In the genomic region with DNA sequence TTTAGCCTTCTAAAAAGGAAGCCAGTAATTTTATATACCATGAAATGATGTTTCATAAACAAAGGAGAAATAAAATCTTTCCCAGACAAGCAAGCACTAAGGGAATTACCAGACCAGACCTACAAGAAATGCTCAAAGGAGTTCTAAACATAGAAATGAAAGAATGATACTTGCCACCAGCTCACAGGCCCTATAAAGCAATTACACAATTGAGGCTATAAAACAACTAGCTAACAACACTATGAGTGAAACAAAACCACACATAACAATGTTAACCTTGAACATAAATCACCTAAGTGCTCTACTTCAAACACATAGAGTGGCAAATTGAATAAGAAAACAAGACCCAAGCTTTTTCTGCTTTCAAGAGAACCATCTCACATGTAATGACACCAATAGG, we compare ENCODE assay signal across 21 cellular contexts.
DNase-seq lines count a peak whose midpoint lies in the region; ATAC-seq, FAIRE-seq and TF ChIP-seq lines count a peak whose summit lies in the region.
"Had no signal": no experiment of that assay in that cellular context is flagged by ENCODE, and none has a peak within 500 bp of the region (broad histone marks: within the 10 kb centered on the region; RNA-seq: fewer than 3 reads in every experiment).

No MANE protein-coding gene starts in this region.

- no peak overlapping the region for H3K4me2 ChIP-seq in GM12878 (ENCODE audit: control insufficient read depth, insufficient read depth)
- H3K4me2 ChIP-seq: BLaER1 treated with 17β-estradiol and CSF1 and Interleukin-3, amounts not matched to agents 10 nM and 100 nM; GM23338 had no signal

- no peaks in the 10 kb centered on the region for H3K4me1 Mint-ChIP-seq in activated CD4-positive, alpha-beta memory T cell treated with anti-CD3 and anti-CD28 coated beads, Interleukin-2, amount 10 ng/mL, durations not matched to agents 7 days and 5 days
- H3K4me1 Mint-ChIP-seq: B cell, GM23338 had no signal

- no peaks in the 10 kb centered on the region for H3K36me3 Mint-ChIP-seq in activated CD4-positive, alpha-beta memory T cell treated with anti-CD3 and anti-CD28 coated beads, Interleukin-2, amount 10 ng/mL, durations not matched to agents 7 days and 5 days (ENCODE audit: low read depth)
- H3K36me3 Mint-ChIP-seq: CD8-positive, alpha-beta T cell had no signal

- H3K9me3 Mint-ChIP-seq in activated CD4-positive, alpha-beta memory T cell treated with anti-CD3 and anti-CD28 coated beads, Interleukin-2, amount 10 ng/mL, durations not matched to agents 7 days and 5 days, result peaks cover 4% of the 10 kb centered on the region

- in situ Hi-C loops in GM12878 (cut with MboI), result no loop called here

- intact Hi-C loops in GM12878 (cut with micrococcal nuclease; ENCODE audit: unreplicated experiment) (no loop called here), pancreas (cut with DNase I) (no loop called here)

- no peak overlapping the region for H3K27ac Mint-ChIP-seq in activated CD4-positive, alpha-beta memory T cell treated with anti-CD3 and anti-CD28 coated beads, Interleukin-2, amount 10 ng/mL, durations not matched to agents 7 days and 5 days
- H3K27ac Mint-ChIP-seq: B cell; CD8-positive, alpha-beta T cell; GM23338 had no signal

- H3K27me3 ChIP-seq in GM12878 (replicated peaks in 1 of 2; ENCODE audit: control insufficient read depth in 2 of 2, insufficient read depth in 2 of 2, low read length in 1 of 2) (no peaks in the 10 kb centered on the region), pancreas (no peaks in the 10 kb centered on the region), right atrium auricular region (no peaks in the 10 kb centered on the region)
- H3K27me3 ChIP-seq: BLaER1 treated with 17β-estradiol and CSF1 and Interleukin-3, amounts not matched to agents 10 nM and 100 nM had no signal

- BruUV-seq in GM12878 (replicated peaks; lab: Mats Ljungman, UMichigan), result no TSS peak

- no peaks in the 10 kb centered on the region for H4K20me1 ChIP-seq in GM12878 (ENCODE audit: control insufficient read depth, insufficient read depth)
- H4K20me1 ChIP-seq: BLaER1 treated with 17β-estradiol and CSF1 and Interleukin-3, amounts not matched to agents 10 nM and 100 nM had no signal

- RAD21 ChIA-PET in GM12878 (lab: Charles Lee; ENCODE audit: unreplicated experiment), result no interaction called here

- CTCF ChIA-PET in GM12878 (lab: Yijun Ruan, JAX), result interaction anchor here (1.0 to 1.2 kb wide), 2 partner anchors 14 to 159 kb away, joined by 3 read pairs; no protein-coding TSS in a partner anchor
- CTCF ChIA-PET in activated CD4-positive, alpha-beta memory T cell treated with anti-CD3 and anti-CD28 coated beads, Interleukin-2, amount 10 ng/mL, durations not matched to agents 7 days and 5 days (lab: Charles Lee), result no interaction called here

- SMC1A ChIA-PET in GM12878 (lab: Charles Lee; ENCODE audit: uncharacterized antibody, unreplicated experiment), result no interaction called here

- H3K9me3 ChIP-seq in GM12878 (replicated peaks; ENCODE audit: control insufficient read depth, insufficient read depth, low read length), result no peaks in the 10 kb centered on the region; the same call in 2 of the 3 replicates
- H3K9me3 ChIP-seq in pancreas, result no peaks in the 10 kb centered on the region
- peaks cover 0 to 21% of the 10 kb centered on the region in 2 donors for H3K9me3 ChIP-seq in right atrium auricular region

- H3K4me3 ChIP-seq in GM12878 (no peak overlapping the region), pancreas (no peak overlapping the region), right atrium auricular region (no peak overlapping the region)
- H3K4me3 ChIP-seq: BLaER1 treated with 17β-estradiol and CSF1 and Interleukin-3, amounts not matched to agents 10 nM and 100 nM; GM23338 had no signal

- peak; percentile 23 for FAIRE-seq in GM12878 (lab: Jason Lieb, UNC)
- FAIRE-seq in pancreas (lab: Jason Lieb, UNC), result peak; percentile 41
- FAIRE-seq: GM12891, H54, HTR-8/SVneo had no signal

- H3K27ac ChIP-seq in GM12878 (ENCODE audit: control insufficient read depth, insufficient read depth) (no peak overlapping the region), pancreas (no peak overlapping the region), right atrium auricular region (no peak overlapping the region)
- H3K27ac ChIP-seq: BLaER1 treated with 17β-estradiol and CSF1 and Interleukin-3, amounts not matched to agents 10 nM and 100 nM had no signal

- no peaks in the 10 kb centered on the region for H3K36me3 ChIP-seq in GM12878 (ENCODE audit: control insufficient read depth in 2 of 2, insufficient read depth in 2 of 2, low read length in 1 of 2)
- H3K36me3 ChIP-seq in pancreas, result no peaks in the 10 kb centered on the region
- no peaks in the 10 kb centered on the region for H3K36me3 ChIP-seq in right atrium auricular region
- H3K36me3 ChIP-seq: BLaER1 treated with 17β-estradiol and CSF1 and Interleukin-3, amounts not matched to agents 10 nM and 100 nM had no signal

- no peak overlapping the region for H3K9ac ChIP-seq in GM12878 (ENCODE audit: control insufficient read depth, insufficient read depth, low read length)
- H3K9ac ChIP-seq: BLaER1 treated with 17β-estradiol and CSF1 and Interleukin-3, amounts not matched to agents 10 nM and 100 nM had no signal

- ATAC-seq in GM12878, result no peak
- no peak for ATAC-seq in pancreas
- no peak for ATAC-seq in GM18520 (IDR thresholded peaks at IDR 0.05; ENCODE audit: unreplicated experiment)
- ATAC-seq: CD8-positive, alpha-beta T cell; GM23338 had no signal

- H2AFZ ChIP-seq in GM12878 (ENCODE audit: control insufficient read depth, low read depth, low read length), result no peak overlapping the region
- H2AFZ ChIP-seq: GM23338 had no signal

- no peak for TF ChIP-seq POLR2A in GM12878 (IDR thresholded peaks at IDR 0.05; ENCODE audit: low read depth, low read length)

- no peak for TF ChIP-seq EP300 in GM12878 (IDR thresholded peaks at IDR 0.05; ENCODE audit: borderline replicate concordance in 1 of 2, control insufficient read depth in 1 of 2, low read depth in 2 of 2, low read length in 2 of 2)

- TF ChIP-seq CTCF in GM12878 (IDR thresholded peaks at IDR 0.05 in 2 of 3, conservative IDR thresholded peaks at IDR 0.05 in 1 of 3; ENCODE audit: control insufficient read depth in 2 of 3, extremely low read depth in 1 of 3, insufficient read depth in 1 of 3, low read depth in 3 of 3, low read length in 3 of 3) (no peak), pancreas (IDR thresholded peaks at IDR 0.05) (no peak), right atrium auricular region (IDR thresholded peaks at IDR 0.05) (no peak)

- DNase-seq in NCI-H128 (lab: John Stamatoyannopoulos, UW; ENCODE audit: unreplicated experiment) (peak; percentile 27), NCI-H187 treated with DMSO at 0.1 percent for 48 hours (lab: John Stamatoyannopoulos, UW) (peak; percentile 81), GM12878 (ENCODE audit: low read depth, low spot score) (no peak), pancreas (no peak), right atrium auricular region (ENCODE audit: low spot score) (no peak)
- no peak for DNase-seq in activated CD4-positive, alpha-beta memory T cell treated with anti-CD3 and anti-CD28 coated beads, Interleukin-2, amount 10 ng/mL, durations not matched to agents 7 days and 5 days
- DNase-seq: Calu3; CD8-positive, alpha-beta T cell; DMS 273 treated with DMSO at 0.1 percent for 48 hours; DMS53; DND-41; EL; HCEC 1CT; IMR-90 had no signal

- POLR2A ChIA-PET in GM12878 (lab: Charles Lee), result no interaction called here
- POLR2A ChIA-PET in activated CD4-positive, alpha-beta memory T cell treated with anti-CD3 and anti-CD28 coated beads, Interleukin-2, amount 10 ng/mL, durations not matched to agents 7 days and 5 days (lab: Charles Lee), result no interaction called here

- TF ChIP-seq RAD21 in GM12878 (IDR thresholded peaks at IDR 0.05; ENCODE audit: insufficient read depth, low read depth, low read length), result no peak

- H3K79me2 ChIP-seq in GM12878 (ENCODE audit: control insufficient read depth, insufficient read depth, low read length), result no peaks in the 10 kb centered on the region

- no peak overlapping the region for H3K4me3 Mint-ChIP-seq in activated CD4-positive, alpha-beta memory T cell treated with anti-CD3 and anti-CD28 coated beads, Interleukin-2, amount 10 ng/mL, durations not matched to agents 7 days and 5 days
- H3K4me3 Mint-ChIP-seq: B cell; CD8-positive, alpha-beta T cell; GM23338 had no signal

- H3K4me1 ChIP-seq in GM12878 (ENCODE audit: control insufficient read depth, insufficient read depth, low read length) (no peaks in the 10 kb centered on the region), pancreas (no peaks in the 10 kb centered on the region), right atrium auricular region (no peaks in the 10 kb centered on the region)
- H3K4me1 ChIP-seq: BLaER1 treated with 17β-estradiol and CSF1 and Interleukin-3, amounts not matched to agents 10 nM and 100 nM had no signal

- peaks cover 2% of the 10 kb centered on the region for H3K27me3 Mint-ChIP-seq in activated CD4-positive, alpha-beta memory T cell treated with anti-CD3 and anti-CD28 coated beads, Interleukin-2, amount 10 ng/mL, durations not matched to agents 7 days and 5 days

TF ChIP-seq in GM12878, 131 proteins besides CTCF, POLR2A, EP300 and RAD21:
- TF ChIP-seq TCF7 (IDR thresholded peaks at IDR 0.05; ENCODE audit: borderline replicate concordance) (no peak), STAT3 (IDR thresholded peaks at IDR 0.05; ENCODE audit: low read depth, low read length) (no peak), IKZF2 (IDR thresholded peaks at IDR 0.05) (no peak), ZNF622 (IDR thresholded peaks at IDR 0.05) (no peak), PML (IDR thresholded peaks at IDR 0.05; ENCODE audit: low read length) (no peak), RAD51 (IDR thresholded peaks at IDR 0.05) (no peak), SUZ12 (IDR thresholded peaks at IDR 0.05; ENCODE audit: unreplicated experiment) (no peak), SUPT20H (IDR thresholded peaks at IDR 0.05; ENCODE audit: borderline replicate concordance, control insufficient read depth, low read depth, low read length) (no peak)

Comparison
In these comparisons a context has a peak if more than half of its experiments do, and no peak if none do; other contexts are left out.
1. DNase-seq: peak in NCI-H128 (single experiment) and NCI-H187 treated with DMSO at 0.1 percent for 48 hours (single experiment); none in GM12878 (single experiment), pancreas (0 of 6), right atrium auricular region (single experiment) and activated CD4-positive, alpha-beta memory T cell treated with anti-CD3 and anti-CD28 coated beads, Interleukin-2, amount 10 ng/mL, durations not matched to agents 7 days and 5 days (single experiment).